13 cellular contexts compared by ENCODE assay signal in the genomic region with DNA sequence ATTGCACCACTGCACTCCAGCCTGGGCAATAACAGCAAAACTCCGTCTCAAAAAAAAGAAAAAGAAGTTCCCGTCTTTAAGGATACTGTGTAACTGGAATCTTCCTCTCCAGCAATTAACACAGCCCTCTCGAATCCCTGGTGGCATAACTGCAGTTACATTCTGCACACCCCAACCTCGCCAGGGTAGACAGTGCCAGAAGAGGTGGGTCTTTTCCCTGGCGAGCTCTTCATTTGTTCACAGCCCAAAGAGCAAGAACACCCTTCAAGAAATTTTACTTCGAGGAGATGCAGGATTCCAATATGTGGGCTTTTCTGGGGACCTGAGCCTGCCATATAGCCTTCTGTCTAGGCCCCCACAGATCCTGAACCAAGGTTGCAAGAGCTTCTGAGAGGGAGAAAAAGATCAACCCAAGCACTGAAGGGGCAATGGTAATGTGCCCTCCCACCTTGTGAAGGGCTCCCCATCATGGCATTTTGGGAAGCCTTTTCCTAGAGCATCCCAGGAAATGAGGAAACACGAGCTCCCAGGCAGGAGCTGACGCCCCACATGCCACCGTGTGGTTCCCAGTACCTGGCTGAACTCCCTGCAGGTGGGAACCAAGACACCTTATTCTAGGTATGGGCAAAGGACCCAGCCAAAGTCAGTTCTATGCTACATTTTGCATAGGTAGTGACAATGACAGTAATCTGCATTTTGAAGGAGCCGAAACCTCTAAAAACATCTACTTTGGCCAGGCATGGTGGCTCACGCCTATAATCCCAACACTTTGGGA. TPM values are rescaled to one million over a fixed set of nuclear protein-coding genes. Genes with fewer than 3 reads are reported as not detected.
DNase-seq lines count a peak whose midpoint lies in the region; ATAC-seq, FAIRE-seq and TF ChIP-seq lines count a peak whose summit lies in the region.
"Had no signal": no experiment of that assay in that cellular context is flagged by ENCODE, and none has a peak within 500 bp of the region (broad histone marks: within the 10 kb centered on the region; RNA-seq: fewer than 3 reads in every experiment).

No MANE protein-coding gene starts in this region.

- peaks cover 4% of the 10 kb centered on the region for H3K27me3 Mint-ChIP-seq in IgD-negative memory B cell

- no peaks in the 10 kb centered on the region for H3K9me3 Mint-ChIP-seq in IgD-negative memory B cell
- H3K9me3 Mint-ChIP-seq: WTC11 had no signal

- peak overlapping the region; percentile 74 to 94 (median 86); a peak in 20 of 22 replicates for H3K9ac ChIP-seq in BLaER1 treated with 17β-estradiol and CSF1 and Interleukin-3, amounts not matched to agents 10 nM and 100 nM
- no peak overlapping the region; the same call in 1 of the 2 replicates for H3K9ac ChIP-seq in GM12878 (ENCODE audit: control insufficient read depth, insufficient read depth, low read length)
- H3K9ac ChIP-seq in parathyroid adenoma, result peak overlapping the region; percentile 15

- H3K27ac ChIP-seq in BLaER1 treated with 17β-estradiol and CSF1 and Interleukin-3, amounts not matched to agents 10 nM and 100 nM, result peak overlapping the region; percentile 86 to 100 (median 99)
- peak overlapping the region; percentile 78 for H3K27ac ChIP-seq in GM12878 (ENCODE audit: control insufficient read depth, insufficient read depth)
- peak overlapping the region; percentile 42 for H3K27ac ChIP-seq in parathyroid adenoma

- in situ Hi-C loops in GM12878 (cut with MboI), result no loop called here

- peaks cover 99 to 100% (median 99%) of the 10 kb centered on the region in 10 experiments for H3K4me1 ChIP-seq in BLaER1 treated with 17β-estradiol and CSF1 and Interleukin-3, amounts not matched to agents 10 nM and 100 nM
- H3K4me1 ChIP-seq in GM12878 (ENCODE audit: control insufficient read depth, insufficient read depth, low read length) (peaks cover 61% of the 10 kb centered on the region), parathyroid adenoma (peaks cover 12% of the 10 kb centered on the region)

- no peaks in the 10 kb centered on the region for H3K27me3 ChIP-seq in BLaER1 treated with 17β-estradiol and CSF1 and Interleukin-3, amounts not matched to agents 10 nM and 100 nM
- H3K27me3 ChIP-seq in GM12878 (replicated peaks in 1 of 2; ENCODE audit: control insufficient read depth in 2 of 2, insufficient read depth in 2 of 2, low read length in 1 of 2), result no peaks in the 10 kb centered on the region
- H3K27me3 ChIP-seq in parathyroid adenoma (ENCODE audit: control insufficient read depth, insufficient read depth, low read length), result no peaks in the 10 kb centered on the region
- H3K27me3 ChIP-seq: body of pancreas had no signal

- TF ChIP-seq POLR2A in GM12878 (IDR thresholded peaks at IDR 0.05; ENCODE audit: low read depth, low read length), result no peak

- TF ChIP-seq EP300 in GM12878 (IDR thresholded peaks at IDR 0.05; ENCODE audit: borderline replicate concordance in 1 of 2, control insufficient read depth in 1 of 2, low read depth in 2 of 2, low read length in 2 of 2), result no peak

- peaks cover 0 to 12% (median under 1%) of the 10 kb centered on the region in 11 experiments; a peak in 11 of 22 replicates for H3K36me3 ChIP-seq in BLaER1 treated with 17β-estradiol and CSF1 and Interleukin-3, amounts not matched to agents 10 nM and 100 nM
- H3K36me3 ChIP-seq in GM12878 (ENCODE audit: control insufficient read depth in 2 of 2, insufficient read depth in 2 of 2, low read length in 1 of 2) (no peaks in the 10 kb centered on the region), parathyroid adenoma (ENCODE audit: control insufficient read depth, insufficient read depth, low read length) (no peaks in the 10 kb centered on the region)

- SMC1A ChIA-PET in GM12878 (lab: Charles Lee; ENCODE audit: uncharacterized antibody, unreplicated experiment), result interaction anchor here (0.5 to 5.4 kb wide), 9 partner anchors 15 to 59 kb away, joined by 3 to 86 read pairs (median 7); a partner anchor contains a TSS

- H3K27ac Mint-ChIP-seq in IgD-negative memory B cell, result peak overlapping the region; percentile 93 to 99 (median 98)

- ATAC-seq in GM12878, result no peak
- ATAC-seq in GM19351 (IDR thresholded peaks at IDR 0.05; ENCODE audit: unreplicated experiment), result no peak
- ATAC-seq in GM19455 (IDR thresholded peaks at IDR 0.05; ENCODE audit: unreplicated experiment), result no peak
- ATAC-seq: body of pancreas, WTC11 had no signal

- no TSS peak for BruUV-seq in GM12878 (replicated peaks; lab: Mats Ljungman, UMichigan)

- H3K4me2 ChIP-seq in BLaER1 treated with 17β-estradiol and CSF1 and Interleukin-3, amounts not matched to agents 10 nM and 100 nM, result peak overlapping the region; percentile 87 to 99 (median 97)
- H3K4me2 ChIP-seq in GM12878 (ENCODE audit: control insufficient read depth, insufficient read depth) (peak overlapping the region; percentile 60), parathyroid adenoma (ENCODE audit: low read length) (no peak overlapping the region)

- no peak for TF ChIP-seq RAD21 in GM12878 (IDR thresholded peaks at IDR 0.05; ENCODE audit: insufficient read depth, low read depth, low read length)

- intact Hi-C loops in GM12878 (cut with micrococcal nuclease; ENCODE audit: unreplicated experiment), result no loop called here

- RAD21 ChIA-PET in GM12878 (lab: Charles Lee; ENCODE audit: unreplicated experiment), result interaction anchor here (0.8 to 3.2 kb wide), 13 partner anchors 10 to 85 kb away, joined by 3 to 15 read pairs (median 5); a partner anchor contains a TSS

- POLR2A ChIA-PET in GM12878 (lab: Charles Lee), result interaction anchor here (0.9 to 3.5 kb wide), 10 partner anchors 13 to 47 kb away, joined by 3 to 21 read pairs (median 4); a partner anchor contains a TSS

- no peaks in the 10 kb centered on the region for H3K36me3 Mint-ChIP-seq in IgD-negative memory B cell
- H3K36me3 Mint-ChIP-seq: WTC11 had no signal

- peak overlapping the region in 1 of 10 experiments; percentile 45; a peak in 1 of 20 replicates for H3K4me3 ChIP-seq in BLaER1 treated with 17β-estradiol and CSF1 and Interleukin-3, amounts not matched to agents 10 nM and 100 nM
- peak overlapping the region; percentile 16; the same call in 1 of the 2 replicates for H3K4me3 ChIP-seq in GM12878
- H3K4me3 ChIP-seq in parathyroid adenoma (ENCODE audit: low read depth, low read length), result no peak overlapping the region
- H3K4me3 ChIP-seq: body of pancreas had no signal

- H3K9me3 ChIP-seq in BLaER1 treated with 17β-estradiol and CSF1 and Interleukin-3, amounts not matched to agents 10 nM and 100 nM (replicated peaks in 1 of 11), result no peaks in the 10 kb centered on the region
- no peaks in the 10 kb centered on the region for H3K9me3 ChIP-seq in GM12878 (replicated peaks; ENCODE audit: control insufficient read depth, insufficient read depth, low read length)
- H3K9me3 ChIP-seq in parathyroid adenoma (ENCODE audit: control insufficient read depth, low read length), result no peaks in the 10 kb centered on the region
- H3K9me3 ChIP-seq: body of pancreas had no signal

- no peak for FAIRE-seq in GM12878 (lab: Jason Lieb, UNC)

- TF ChIP-seq CTCF in GM12878 (IDR thresholded peaks at IDR 0.05 in 2 of 3, conservative IDR thresholded peaks at IDR 0.05 in 1 of 3; ENCODE audit: control insufficient read depth in 2 of 3, extremely low read depth in 1 of 3, insufficient read depth in 1 of 3, low read depth in 3 of 3, low read length in 3 of 3) (no peak), parathyroid adenoma (IDR thresholded peaks at IDR 0.05) (no peak)

- DNase-seq in GM12878 (ENCODE audit: low read depth, low spot score) (no peak), NCI-H1417 treated with DMSO at 0.1 percent for 48 hours (lab: John Stamatoyannopoulos, UW) (no peak), GF-D8 (lab: John Stamatoyannopoulos, UW) (no peak)
- DNase-seq: mesendoderm had no signal

- H2AFZ ChIP-seq in GM12878 (ENCODE audit: control insufficient read depth, low read depth, low read length) (no peak overlapping the region), parathyroid adenoma (no peak overlapping the region)

- 85% methylated on average over 11 of the region's 11 CpGs for WGBS in GM12878 (ENCODE audit: insufficient coverage, insufficient replicate concordance, low lambda C conversion rate, missing lambda C conversion rate)

- H3K4me3 Mint-ChIP-seq in IgD-negative memory B cell, result peak overlapping the region; percentile 70 to 93 (median 82)
- H3K4me3 Mint-ChIP-seq: WTC11 had no signal

- no peaks in the 10 kb centered on the region for H3K79me2 ChIP-seq in GM12878 (ENCODE audit: control insufficient read depth, insufficient read depth, low read length)
- no peaks in the 10 kb centered on the region for H3K79me2 ChIP-seq in parathyroid adenoma

- H3K4me1 Mint-ChIP-seq in IgD-negative memory B cell, result peaks cover 40 to 59% (median 44%) of the 10 kb centered on the region in 3 donors
- H3K4me1 Mint-ChIP-seq: WTC11 had no signal

- CTCF ChIA-PET in GM12878 (lab: Yijun Ruan, JAX), result interaction anchor here (0.5 to 6.0 kb wide), 11 partner anchors 14 to 117 kb away, joined by 3 to 35 read pairs (median 3); a partner anchor contains a TSS

- H4K20me1 ChIP-seq in BLaER1 treated with 17β-estradiol and CSF1 and Interleukin-3, amounts not matched to agents 10 nM and 100 nM, result no peaks in the 10 kb centered on the region
- H4K20me1 ChIP-seq in GM12878 (ENCODE audit: control insufficient read depth, insufficient read depth), result no peaks in the 10 kb centered on the region

RNA-seq across cellular contexts. Expression of a gene that starts 26.9 kb away (rescaled TPM):
- polyA plus RNA-seq in IgD-negative memory B cell, result 1.6 TPM
- total RNA-seq in GM12878 (2013; cell fraction: nucleolus; rRNA removed), result 8.2 and 8.6 TPM in 2 replicates
- total RNA-seq in GM12878 (2014; rRNA removed), result 2.5 and 4.6 TPM in 2 replicates
- 2.8 and 3.5 TPM in 2 replicates for total RNA-seq in GM12878 (2014; rRNA removed; fragmentation: Illumina TruSeq; extraction: Trizol)
- total RNA-seq in GM12878 (2021), result 3.4 and 3.5 TPM in 2 replicates
- 2.8 TPM for polyA plus RNA-seq in GM12878 (2011; ENCODE audit: low read depth)
- polyA plus RNA-seq in GM12878 (2011; rRNA removed), result 12.4 and 16.1 TPM in 2 replicates
- 9.7 and 10.5 TPM in 2 replicates for polyA plus RNA-seq in GM12878 (2011; cell fraction: cytosol; rRNA removed)
- polyA plus RNA-seq in GM12878 (2011; cell fraction: nucleus; rRNA removed), result 24.8 and 27.5 TPM in 2 replicates
- polyA plus RNA-seq in GM12878 (2012), result 4.2 and 4.6 TPM in 2 replicates
- polyA plus RNA-seq in GM12878 (2014; fragmentation: Illumina TruSeq; extraction: Trizol), result 2.6 and 4.5 TPM in 2 replicates
- 1 to 10 TPM; 1.3 TPM for polyA plus RNA-seq in GM12878 (2014; fragmentation: Nextera tagmentation; extraction: Ambion mirVana)
- polyA plus RNA-seq in GM12878 (2014; rRNA removed), result 3.2 and 4.0 TPM in 2 replicates
- polyA plus RNA-seq in GM12878 (2016; fragmentation: Nextera tagmentation; extraction: Ambion mirVana), result 1 to 10 TPM; 3.3 to 5.1 TPM
- 13.9 and 19.0 TPM in 2 replicates for polyA minus RNA-seq in GM12878 (2011; rRNA and poly(A)+ RNA removed)
- 1.5 and 4.0 TPM in 2 replicates for polyA minus RNA-seq in GM12878 (2011; cell fraction: cytosol; rRNA and poly(A)+ RNA removed)
- 6.3 and 9.0 TPM in 2 replicates for polyA minus RNA-seq in GM12878 (2011; cell fraction: nucleus; rRNA and poly(A)+ RNA removed)

RNA-seq across cellular contexts. Expression of a gene that starts 29.4 kb away (rescaled TPM):
- polyA plus RNA-seq in IgD-negative memory B cell (50.8 TPM), GM12878 (2011; rRNA removed) (117 and 152 TPM in 2 replicates), GM12878 (2014; fragmentation: Illumina TruSeq; extraction: Trizol) (24.0 and 60.0 TPM in 2 replicates), GM12878 (2014; fragmentation: Nextera tagmentation; extraction: Ambion mirVana) (100 to 1,000 TPM; 181 to 193 TPM), GM12878 (2014; rRNA removed) (75.6 and 80.0 TPM in 2 replicates), GM12878 (2016; fragmentation: Nextera tagmentation; extraction: Ambion mirVana) (100 to 1,000 TPM; 142 to 143 TPM)
- 15.8 and 18.7 TPM in 2 replicates for total RNA-seq in GM12878 (2013; cell fraction: nucleolus; rRNA removed)
- total RNA-seq in GM12878 (2014; rRNA removed) (56.8 and 61.6 TPM in 2 replicates), GM12878 (2014; rRNA removed; fragmentation: Illumina TruSeq; extraction: Trizol) (46.7 and 47.1 TPM in 2 replicates), GM12878 (2021) (40.1 and 40.8 TPM in 2 replicates)
- polyA plus RNA-seq in GM12878 (2011; ENCODE audit: low read depth), result 41.0 TPM
- 213 and 224 TPM in 2 replicates for polyA plus RNA-seq in GM12878 (2011; cell fraction: cytosol; rRNA removed)
- polyA plus RNA-seq in GM12878 (2011; cell fraction: nucleus; rRNA removed), result 81.0 and 88.5 TPM in 2 replicates
- polyA plus RNA-seq in GM12878 (2012), result 46.6 and 59.5 TPM in 2 replicates
- 46.0 and 47.9 TPM in 2 replicates for polyA minus RNA-seq in GM12878 (2011; rRNA and poly(A)+ RNA removed)
- 18.3 and 23.1 TPM in 2 replicates for polyA minus RNA-seq in GM12878 (2011; cell fraction: cytosol; rRNA and poly(A)+ RNA removed)
- polyA minus RNA-seq in GM12878 (2011; cell fraction: nucleus; rRNA and poly(A)+ RNA removed), result 11.4 and 13.1 TPM in 2 replicates

RNA-seq across cellular contexts. Expression of a gene that starts 43.2 kb away (rescaled TPM):
- polyA plus RNA-seq in IgD-negative memory B cell, result not detected
- total RNA-seq in GM12878 (2013; cell fraction: nucleolus; rRNA removed), result 3.7 and 4.3 TPM in 2 replicates
- 0.60 and 1.8 TPM in 2 replicates for total RNA-seq in GM12878 (2014; rRNA removed)
- 0.67 and 0.69 TPM in 2 replicates for total RNA-seq in GM12878 (2014; rRNA removed; fragmentation: Illumina TruSeq; extraction: Trizol)
- 3.0 TPM in 2 replicates for total RNA-seq in GM12878 (2021)
- polyA plus RNA-seq in GM12878 (2011; ENCODE audit: low read depth), result not detected
- 0.65 and 1.2 TPM in 2 replicates for polyA plus RNA-seq in GM12878 (2011; rRNA removed)
- polyA plus RNA-seq in GM12878 (2011; cell fraction: cytosol; rRNA removed), result 2.1 and 2.9 TPM in 2 replicates
- polyA plus RNA-seq in GM12878 (2011; cell fraction: nucleus; rRNA removed), result 2.5 and 4.3 TPM in 2 replicates
- polyA plus RNA-seq in GM12878 (2012), result 0.41 and 0.51 TPM in 2 replicates
- 0.09 TPM in 1 of 2 replicates, not detected in the other for polyA plus RNA-seq in GM12878 (2014; fragmentation: Illumina TruSeq; extraction: Trizol)
- polyA plus RNA-seq in GM12878 (2014; fragmentation: Nextera tagmentation; extraction: Ambion mirVana), result not detected
- 1.00 and 1.3 TPM in 2 replicates for polyA plus RNA-seq in GM12878 (2014; rRNA removed)
- 1 to 10 TPM; 1.6 to 1.7 TPM for polyA plus RNA-seq in GM12878 (2016; fragmentation: Nextera tagmentation; extraction: Ambion mirVana)
- 0.80 and 1.9 TPM in 2 replicates for polyA minus RNA-seq in GM12878 (2011; rRNA and poly(A)+ RNA removed)
- polyA minus RNA-seq in GM12878 (2011; cell fraction: cytosol; rRNA and poly(A)+ RNA removed), result 1.2 and 1.5 TPM in 2 replicates
- 2.3 and 6.2 TPM in 2 replicates for polyA minus RNA-seq in GM12878 (2011; cell fraction: nucleus; rRNA and poly(A)+ RNA removed)
- total RNA-seq: body of pancreas had no signal

RNA-seq across cellular contexts. Expression of a gene that starts 56.3 kb away (rescaled TPM):
- polyA plus RNA-seq in IgD-negative memory B cell, result not detected
- not detected in 2 replicates for total RNA-seq in GM12878 (2013; cell fraction: nucleolus; rRNA removed)
- total RNA-seq in GM12878 (2014; rRNA removed), result 0.34 TPM in 1 of 2 replicates, not detected in the other
- not detected in 2 replicates for total RNA-seq in GM12878 (2014; rRNA removed; fragmentation: Illumina TruSeq; extraction: Trizol)
- total RNA-seq in GM12878 (2021), result not detected in 2 replicates
- not detected for polyA plus RNA-seq in GM12878 (2011; ENCODE audit: low read depth)
- not detected in 2 replicates for polyA plus RNA-seq in GM12878 (2011; rRNA removed)
- polyA plus RNA-seq in GM12878 (2011; cell fraction: cytosol; rRNA removed), result 0.04 TPM in 1 of 2 replicates, not detected in the other
- not detected in 2 replicates for polyA plus RNA-seq in GM12878 (2011; cell fraction: nucleus; rRNA removed)
- not detected in 2 replicates for polyA plus RNA-seq in GM12878 (2012)
- not detected in 2 replicates for polyA plus RNA-seq in GM12878 (2014; fragmentation: Illumina TruSeq; extraction: Trizol)
- polyA plus RNA-seq in GM12878 (2014; fragmentation: Nextera tagmentation; extraction: Ambion mirVana), result not detected
- 0.26 TPM in 1 of 2 replicates, not detected in the other for polyA plus RNA-seq in GM12878 (2014; rRNA removed)
- not detected for polyA plus RNA-seq in GM12878 (2016; fragmentation: Nextera tagmentation; extraction: Ambion mirVana)
- not detected in 2 replicates for polyA minus RNA-seq in GM12878 (2011; rRNA and poly(A)+ RNA removed)
- polyA minus RNA-seq in GM12878 (2011; cell fraction: cytosol; rRNA and poly(A)+ RNA removed), result not detected in 2 replicates
- not detected in 2 replicates for polyA minus RNA-seq in GM12878 (2011; cell fraction: nucleus; rRNA and poly(A)+ RNA removed)
- total RNA-seq: body of pancreas, fibroblast of villous mesenchyme, subcutaneous adipose tissue, WTC11 had no signal

Comparison
In these comparisons a context has a peak if more than half of its experiments do, and no peak if none do; other contexts are left out.
1. H3K27ac ChIP-seq: peak in every context shown above with its lines; median percentile 99 in BLaER1 treated with 17β-estradiol and CSF1 and Interleukin-3, amounts not matched to agents 10 nM and 100 nM; 78 in GM12878; 42 in parathyroid adenoma.